1 cellular context compared by ENCODE assay signal in genomic region chr20:21512634-21513180, GRCh38.
TF ChIP-seq lines count a peak whose summit lies in the region.

No MANE protein-coding gene starts in this region.

TF ChIP-seq in WTC11, 78 proteins besides CTCF, POLR2A, EP300 and RAD21 (continued from another document):
- TF ChIP-seq ZNF512 (CRISPR knock-in tag; IDR thresholded peaks at IDR 0.05; ENCODE audit: borderline replicate concordance) (no peak), ZNF317 (CRISPR knock-in tag; IDR thresholded peaks at IDR 0.05; ENCODE audit: borderline replicate concordance, low read depth) (no peak), ZNF425 (CRISPR knock-in tag; conservative IDR thresholded peaks at IDR 0.05) (no peak), FOXP4 (CRISPR knock-in tag; IDR thresholded peaks at IDR 0.05) (no peak), AFF4 (CRISPR knock-in tag; IDR thresholded peaks at IDR 0.05; ENCODE audit: borderline replicate concordance) (no peak), AR (CRISPR knock-in tag; IDR thresholded peaks at IDR 0.05) (no peak), PREB (CRISPR knock-in tag; IDR thresholded peaks at IDR 0.05; ENCODE audit: borderline replicate concordance) (no peak), ELF4 (CRISPR knock-in tag; IDR thresholded peaks at IDR 0.05; ENCODE audit: low read depth) (no peak), ZNF232 (CRISPR knock-in tag; IDR thresholded peaks at IDR 0.05) (no peak), FOXP1 (CRISPR knock-in tag; IDR thresholded peaks at IDR 0.05; ENCODE audit: borderline replicate concordance) (no peak), USF1 (CRISPR knock-in tag; IDR thresholded peaks at IDR 0.05) (no peak), GTF2I (CRISPR knock-in tag; conservative IDR thresholded peaks at IDR 0.05) (no peak), FOXJ3 (CRISPR knock-in tag; IDR thresholded peaks at IDR 0.05; ENCODE audit: borderline replicate concordance) (no peak), ZNF423 (CRISPR knock-in tag; IDR thresholded peaks at IDR 0.05) (no peak), ZNF671 (CRISPR knock-in tag; IDR thresholded peaks at IDR 0.05) (no peak)
